ENCODE assay signal across 24 cellular contexts in the genomic region with DNA sequence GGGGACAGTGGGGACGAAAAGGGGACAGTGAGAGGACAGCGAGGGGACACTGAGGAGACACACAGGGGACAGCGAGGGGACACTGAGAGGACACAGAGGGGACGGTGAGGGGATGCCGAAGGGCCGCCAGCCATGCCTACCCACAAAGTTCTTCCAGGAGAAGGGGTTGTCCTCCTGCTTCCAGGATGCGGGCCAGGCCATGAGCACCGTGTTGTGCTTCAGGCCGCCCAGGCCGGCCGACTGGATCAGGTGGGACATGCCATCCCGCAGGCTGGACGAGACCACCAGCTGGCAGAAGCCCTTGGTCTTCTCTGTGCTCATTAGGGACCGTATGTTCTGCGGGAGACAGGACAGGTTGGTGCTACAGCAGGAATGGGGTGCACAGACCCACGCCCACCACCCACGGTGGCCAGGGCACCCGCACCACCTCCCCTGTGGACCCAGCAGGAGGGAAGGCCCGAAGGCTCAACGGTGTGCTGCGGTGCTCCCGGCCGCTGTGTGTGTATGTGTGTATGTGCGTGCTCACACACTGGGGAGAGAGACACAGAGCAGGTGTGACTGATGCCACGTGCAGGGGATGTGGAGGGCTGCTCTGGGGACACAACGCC.
"Had no signal": no experiment of that assay in that cellular context is flagged by ENCODE, and none has a peak within 500 bp of the region (broad histone marks: within the 10 kb centered on the region; RNA-seq: fewer than 3 reads in every experiment).

No MANE protein-coding gene starts in this region.

- DNase-seq: activated CD4-positive, alpha-beta memory T cell treated with anti-CD3 and anti-CD28 coated beads, Interleukin-2, amount 10 ng/mL, durations not matched to agents 7 days and 5 days; activated CD4-positive, alpha-beta T cell treated with anti-CD3 and anti-CD28 coated beads for 48 hours; activated CD4-positive, CD25-positive, alpha-beta regulatory T cell; activated CD8-positive, alpha-beta memory T cell treated with anti-CD3 and anti-CD28 coated beads, Interleukin-2, amount 10 ng/mL, durations not matched to agents 7 days and 5 days; activated naive CD4-positive, alpha-beta T cell; activated T-cell treated with anti-CD3 and anti-CD28 coated beads, Interleukin-2, amount 50 U/mL, for 1 hour; body of pancreas; caudate nucleus; dorsolateral prefrontal cortex; endodermal cell; foreskin keratinocyte; hippocampal formation; mesendoderm; stimulated activated CD4-positive, alpha-beta T cell treated with anti-CD3 and anti-CD28 coated beads, Interleukin-15, amount 100 ng/mL, for 24 hours; stimulated activated CD4-positive, alpha-beta T cell treated with anti-CD3 and anti-CD28 coated beads, Interleukin-2, amount 100 ng/mL, for 48 hours; T1000; upper lobe of right lung had no signal

- H3K4me3 ChIP-seq: body of pancreas, dorsolateral prefrontal cortex, skin epidermis, thoracic aorta, upper lobe of right lung had no signal

- FAIRE-seq: colon, islet of Langerhans had no signal

- H3K4me3 Mint-ChIP-seq: activated CD4-positive, alpha-beta memory T cell treated with anti-CD3 and anti-CD28 coated beads, Interleukin-2, amount 10 ng/mL, durations not matched to agents 7 days and 5 days; activated CD8-positive, alpha-beta memory T cell treated with anti-CD3 and anti-CD28 coated beads, Interleukin-2, amount 10 ng/mL, durations not matched to agents 7 days and 5 days; activated T-helper 17 cell treated with anti-CD3 and anti-CD28 coated beads, Interleukin-2, amount 50 U/mL, for 72 hours; endodermal cell; stimulated activated effector memory CD8-positive, alpha-beta T cell treated with anti-CD3 and anti-CD28 coated beads, Interleukin-12 subunit alpha, Interleukin-12 subunit beta, amount 100 ng/mL, for 72 hours had no signal

- H3K27ac Mint-ChIP-seq: activated CD4-positive, alpha-beta memory T cell treated with anti-CD3 and anti-CD28 coated beads, Interleukin-2, amount 10 ng/mL, durations not matched to agents 7 days and 5 days; activated CD8-positive, alpha-beta memory T cell treated with anti-CD3 and anti-CD28 coated beads, Interleukin-2, amount 10 ng/mL, durations not matched to agents 7 days and 5 days; activated T-helper 17 cell treated with anti-CD3 and anti-CD28 coated beads, Interleukin-2, amount 50 U/mL, for 72 hours; endodermal cell; progenitor cell of endocrine pancreas; stimulated activated effector memory CD8-positive, alpha-beta T cell treated with anti-CD3 and anti-CD28 coated beads, Interleukin-12 subunit alpha, Interleukin-12 subunit beta, amount 100 ng/mL, for 72 hours had no signal

- H3K9me3 Mint-ChIP-seq: activated CD4-positive, alpha-beta memory T cell treated with anti-CD3 and anti-CD28 coated beads, Interleukin-2, amount 10 ng/mL, durations not matched to agents 7 days and 5 days; activated T-helper 17 cell treated with anti-CD3 and anti-CD28 coated beads, Interleukin-2, amount 50 U/mL, for 72 hours; endodermal cell; stimulated activated effector memory CD8-positive, alpha-beta T cell treated with anti-CD3 and anti-CD28 coated beads, Interleukin-12 subunit alpha, Interleukin-12 subunit beta, amount 100 ng/mL, for 72 hours had no signal

- H3K4me1 ChIP-seq: body of pancreas, foreskin keratinocyte, upper lobe of right lung had no signal

- H3K27me3 Mint-ChIP-seq: activated CD4-positive, alpha-beta memory T cell treated with anti-CD3 and anti-CD28 coated beads, Interleukin-2, amount 10 ng/mL, durations not matched to agents 7 days and 5 days; activated CD8-positive, alpha-beta memory T cell treated with anti-CD3 and anti-CD28 coated beads, Interleukin-2, amount 10 ng/mL, durations not matched to agents 7 days and 5 days; activated T-helper 17 cell treated with anti-CD3 and anti-CD28 coated beads, Interleukin-2, amount 50 U/mL, for 72 hours; progenitor cell of endocrine pancreas had no signal

- H3K9me3 ChIP-seq: body of pancreas, thoracic aorta, upper lobe of right lung had no signal

- ATAC-seq: activated CD8-positive, alpha-beta memory T cell treated with anti-CD3 and anti-CD28 coated beads, Interleukin-2, amount 10 ng/mL, durations not matched to agents 7 days and 5 days; activated T-helper 17 cell treated with anti-CD3 and anti-CD28 coated beads, Interleukin-2, amount 50 U/mL, for 72 hours; body of pancreas; foreskin keratinocyte; stimulated activated effector memory CD8-positive, alpha-beta T cell treated with anti-CD3 and anti-CD28 coated beads, Interleukin-12 subunit alpha, Interleukin-12 subunit beta, amount 100 ng/mL, for 72 hours; upper lobe of right lung had no signal

- H3K36me3 Mint-ChIP-seq: activated CD8-positive, alpha-beta memory T cell treated with anti-CD3 and anti-CD28 coated beads, Interleukin-2, amount 10 ng/mL, durations not matched to agents 7 days and 5 days; stimulated activated effector memory CD8-positive, alpha-beta T cell treated with anti-CD3 and anti-CD28 coated beads, Interleukin-12 subunit alpha, Interleukin-12 subunit beta, amount 100 ng/mL, for 72 hours had no signal

- H3K4me1 Mint-ChIP-seq: activated CD4-positive, alpha-beta memory T cell treated with anti-CD3 and anti-CD28 coated beads, Interleukin-2, amount 10 ng/mL, durations not matched to agents 7 days and 5 days; activated CD8-positive, alpha-beta memory T cell treated with anti-CD3 and anti-CD28 coated beads, Interleukin-2, amount 10 ng/mL, durations not matched to agents 7 days and 5 days; activated T-helper 17 cell treated with anti-CD3 and anti-CD28 coated beads, Interleukin-2, amount 50 U/mL, for 72 hours; endodermal cell; stimulated activated effector memory CD8-positive, alpha-beta T cell treated with anti-CD3 and anti-CD28 coated beads, Interleukin-12 subunit alpha, Interleukin-12 subunit beta, amount 100 ng/mL, for 72 hours had no signal
